In the genomic region with DNA sequence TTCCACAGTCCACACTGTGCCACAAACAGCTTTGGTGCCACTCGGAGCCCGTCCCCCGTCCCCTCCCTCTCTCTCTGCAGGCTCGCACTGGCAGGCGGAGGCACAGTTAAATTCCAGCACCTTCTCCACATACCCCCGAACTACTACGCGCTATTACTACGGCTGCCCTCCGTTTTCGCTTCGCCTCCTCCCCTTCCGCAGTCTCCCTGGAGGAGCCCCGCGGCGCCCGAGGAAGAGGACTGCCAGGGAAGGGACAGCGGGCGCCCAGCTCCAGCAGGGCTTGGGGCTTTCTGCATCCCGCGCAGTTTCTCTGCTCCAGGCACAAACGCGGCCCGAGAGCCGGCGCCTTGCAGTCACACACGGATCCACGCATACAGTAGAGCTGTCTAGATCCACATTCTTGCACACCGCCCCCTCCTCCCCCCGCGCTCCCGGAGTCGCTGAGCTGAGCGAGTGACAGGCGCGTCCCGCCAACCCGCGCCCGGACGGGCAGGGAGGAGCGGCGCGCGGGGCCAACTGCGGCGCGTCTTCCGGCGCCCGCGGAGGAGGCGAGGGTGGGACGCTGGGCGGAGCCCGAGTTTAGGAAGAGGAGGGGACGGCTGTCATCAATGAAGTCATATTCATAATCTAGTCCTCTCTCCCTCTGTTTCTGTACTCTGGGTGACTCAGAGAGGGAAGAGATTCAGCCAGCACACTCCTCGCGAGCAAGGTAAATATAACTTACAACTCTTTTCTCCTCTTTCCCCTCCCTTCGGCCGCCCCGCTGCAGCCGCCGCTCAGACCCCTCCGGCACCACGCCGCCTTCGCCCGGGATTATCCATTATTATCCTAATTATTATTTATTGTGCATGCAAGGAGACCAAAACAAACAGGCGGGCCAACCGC, we compare ENCODE assay signal across 8 cellular contexts. TPM values are rescaled to one million over a fixed set of nuclear protein-coding genes. Genes with fewer than 3 reads are reported as not detected.
DNase-seq lines count a peak whose midpoint lies in the region; ATAC-seq and TF ChIP-seq lines count a peak whose summit lies in the region.

A gene (plus strand): TSS at position 652 of the 885 bp plus-strand sequence. CDS start 13,676 bp downstream, outside the sequence.

- TF ChIP-seq POLR2A in upper lobe of left lung (IDR thresholded peaks at IDR 0.05), result peak in 2 of 4 donors; percentile 90 to 95

- TF ChIP-seq CTCF in GM13977 (IDR thresholded peaks at IDR 0.05; ENCODE audit: extremely low read depth, insufficient read depth, missing control alignments), result no peak
- TF ChIP-seq CTCF in heart right ventricle (IDR thresholded peaks at IDR 0.05), result peak in 1 of 9 donors; percentile 2
- TF ChIP-seq CTCF in upper lobe of left lung (IDR thresholded peaks at IDR 0.05), result no peak

- intact Hi-C loops in T-helper 1 cell treated with Interleukin-12 subunit alpha and Interleukin-12 subunit beta and Interleukin-4 antibody, amounts not matched to agents 30 ng/mL and 1 ng/mL, for 36 hours (cut with micrococcal nuclease), result loop anchor here (1.0 to 5.0 kb wide), 13 partner anchors 39 to 1743 kb away; a partner anchor contains a TSS
- intact Hi-C loops in heart right ventricle (cut with DNase I), result loop anchor here in 6 of 10 donors (2.0 to 10.0 kb wide), 10 partner anchors 20 to 832 kb away; a partner anchor contains a TSS
- intact Hi-C loops in posterior vena cava (cut with DNase I), result loop anchor here (10.0 kb wide), 2 partner anchors 110 to 610 kb away; a partner anchor contains a TSS

- DNase-seq in GM13977 (ENCODE audit: low spot score), result peak; percentile 95
- peak; percentile 94 for DNase-seq in NCI-H146 treated with DMSO at 0.1 percent for 48 hours (lab: John Stamatoyannopoulos, UW; ENCODE audit: unreplicated experiment)
- DNase-seq in amniotic epithelial cell (ENCODE audit: low read depth), result peak; percentile 97
- DNase-seq in heart right ventricle, result peak; percentile 98
- DNase-seq in posterior vena cava (ENCODE audit: low spot score), result peak; percentile 99
- DNase-seq in upper lobe of left lung, result peak; percentile 99

- 0% methylated on average over 66 to 70 of the region's 71 CpGs for WGBS in heart right ventricle, 2 donors
- whole genome bisulfite sequencing in upper lobe of left lung, 2 donors, result 1% methylated on average over 22 to 65 of the region's 71 CpGs

- ATAC-seq in HG02852 (IDR thresholded peaks at IDR 0.05; ENCODE audit: unreplicated experiment) (peak; percentile 68), heart right ventricle (peak; percentile 87 to 96 (median 92)), upper lobe of left lung (ENCODE audit: low FRiP score in 2 of 2) (peak; percentile 92 to 97)

- in situ Hi-C loops in GM13977 (cut with MboI; ENCODE audit: low pct_unique_long_range_greater_than_20kb, low sequenced_read_pairs, unreplicated experiment), result no loop called here

- TF ChIP-seq EP300 in upper lobe of left lung (IDR thresholded peaks at IDR 0.05), result peak in 1 of 4 donors; percentile 24

- no peaks in the 10 kb centered on the region for H3K9me3 ChIP-seq in heart right ventricle
- H3K9me3 ChIP-seq in upper lobe of left lung, result no peaks in the 10 kb centered on the region

- peak within 1 kb of the TSS; percentile 92 to 99 (median 97) for H3K27ac ChIP-seq in heart right ventricle
- peak within 1 kb of the TSS; percentile 94 to 98 (median 98) for H3K27ac ChIP-seq in upper lobe of left lung

- H3K4me1 ChIP-seq in heart right ventricle, result peaks cover 0 to 30% (median 23%) of the 10 kb centered on the region in 9 donors
- H3K4me1 ChIP-seq in upper lobe of left lung, result peaks cover 18 to 26% (median 23%) of the 10 kb centered on the region in 4 donors

- peak within 1 kb of the TSS; percentile 62 to 97 (median 88) for H3K4me3 ChIP-seq in heart right ventricle
- H3K4me3 ChIP-seq in upper lobe of left lung, result peak within 1 kb of the TSS; percentile 47 to 88 (median 73)

- no peaks in the 10 kb centered on the region for H3K27me3 ChIP-seq in heart right ventricle
- no peaks in the 10 kb centered on the region for H3K27me3 ChIP-seq in upper lobe of left lung

- H3K36me3 ChIP-seq in heart right ventricle, result no peaks in the 10 kb centered on the region
- H3K36me3 ChIP-seq in upper lobe of left lung, result no peaks in the 10 kb centered on the region

RNA-seq across cellular contexts. Expression of the gene that starts here (rescaled TPM):
- total RNA-seq in T-helper 1 cell treated with Interleukin-12 subunit alpha and Interleukin-12 subunit beta and Interleukin-4 antibody, amounts not matched to agents 30 ng/mL and 1 ng/mL, for 36 hours, result 205 and 206 TPM in 2 replicates
- total RNA-seq in heart right ventricle (100 to 1,000 TPM in 6 of 10 donors, 10 to 100 TPM in 4; 76.1 to 140 (median 114) TPM), posterior vena cava (100 to 1,000 TPM; 152 to 174 TPM), upper lobe of left lung (100 to 1,000 TPM in 5 of 6 donors, 10 to 100 TPM in 1; 74.3 to 210 (median 139) TPM)
- 10 to 100 TPM; 26.5 to 33.1 TPM for polyA plus RNA-seq in heart right ventricle

Comparison
In these comparisons a context has a peak if more than half of its experiments do, and no peak if none do; other contexts are left out.
1. Peak in every context shown above with its lines: DNase-seq, ATAC-seq, H3K4me3 ChIP-seq and H3K27ac ChIP-seq.